In genomic region chr1:204451352-204452124, GRCh38 we compare ENCODE assay signal across 10 cellular contexts. TPM values are rescaled to one million over a fixed set of nuclear protein-coding genes. Genes with fewer than 3 reads are reported as not detected.
DNase-seq lines count a peak whose midpoint lies in the region; ATAC-seq and TF ChIP-seq lines count a peak whose summit lies in the region.
"Had no signal": no experiment of that assay in that cellular context is flagged by ENCODE, and none has a peak within 500 bp of the region (broad histone marks: within the 10 kb centered on the region; RNA-seq: fewer than 3 reads in every experiment).

No MANE protein-coding gene starts in this region.

- TF ChIP-seq CTCF in GM12865 (IDR thresholded peaks at IDR 0.05; ENCODE audit: insufficient read depth, low read depth, low read length, missing control alignments) (no peak), activated B cell treated with CpG ODN at 0.5 μM for 24 hours (IDR thresholded peaks at IDR 0.05) (no peak), right atrium auricular region (IDR thresholded peaks at IDR 0.05) (no peak), spleen (IDR thresholded peaks at IDR 0.05 in 8 of 11, conservative IDR thresholded peaks at IDR 0.05 in 3 of 11) (no peak)

- no peak for ATAC-seq in activated B cell treated with CpG ODN at 0.5 μM for 24 hours (ENCODE audit: low read depth)
- ATAC-seq in HG03520 (IDR thresholded peaks at IDR 0.05; ENCODE audit: unreplicated experiment), result no peak
- ATAC-seq in GM21423 (IDR thresholded peaks at IDR 0.05; ENCODE audit: unreplicated experiment), result no peak
- ATAC-seq in HG02970 (IDR thresholded peaks at IDR 0.05; ENCODE audit: low FRiP score, unreplicated experiment), result no peak

- no peaks in the 10 kb centered on the region for H3K27me3 Mint-ChIP-seq in activated B cell treated with CpG ODN at 0.5 μM for 24 hours

- CTCF ChIA-PET in activated B cell treated with CpG ODN at 0.5 μM for 24 hours (lab: Charles Lee), result interaction anchor here (1.0 to 28.1 kb wide), 3 partner anchors 20 to 49 kb away, joined by 4 to 1006 read pairs (median 5); partner anchors contain the start of gene PIK3C2B

- H3K9me3 ChIP-seq in right atrium auricular region (no peaks in the 10 kb centered on the region), spleen (no peaks in the 10 kb centered on the region)

- H3K4me3 ChIP-seq in GM12865 (ENCODE audit: low read depth, low read length) (no peak overlapping the region), right atrium auricular region (no peak overlapping the region), spleen (no peak overlapping the region)

- TF ChIP-seq POLR2A in spleen (IDR thresholded peaks at IDR 0.05), result no peak

- peaks cover 95% of the 10 kb centered on the region for H3K4me1 Mint-ChIP-seq in activated B cell treated with CpG ODN at 0.5 μM for 24 hours

- peak overlapping the region; percentile 38 for H3K4me3 Mint-ChIP-seq in activated B cell treated with CpG ODN at 0.5 μM for 24 hours

- POLR2A ChIA-PET in activated B cell treated with CpG ODN at 0.5 μM for 24 hours (lab: Charles Lee), result interaction anchor here (0.7 to 13.8 kb wide), 12 partner anchors 10 to 61 kb away, joined by 3 to 413 read pairs (median 13); partner anchors contain the start of gene PIK3C2B

- 69 to 82% (median 79%) methylated on average over 8 of the region's 8 CpGs for WGBS in spleen, 5 donors

- H3K36me3 ChIP-seq in right atrium auricular region (peaks cover 39% of the 10 kb centered on the region), spleen (peaks cover 0 to 93% (median 36%) of the 10 kb centered on the region in 6 donors)

- H3K27me3 ChIP-seq in right atrium auricular region (no peaks in the 10 kb centered on the region), spleen (replicated peaks in 1 of 7) (no peaks in the 10 kb centered on the region)

- intact Hi-C loops in activated B cell treated with CpG ODN at 0.5 μM for 24 hours (cut with micrococcal nuclease) (no loop called here), spleen (cut with DNase I; ENCODE audit: low total_unique reads) (no loop called here)

- H3K36me3 Mint-ChIP-seq in activated B cell treated with CpG ODN at 0.5 μM for 24 hours (ENCODE audit: low read depth), result peaks cover 77% of the 10 kb centered on the region

- no peaks in the 10 kb centered on the region for H3K9me3 Mint-ChIP-seq in activated B cell treated with CpG ODN at 0.5 μM for 24 hours

- DNase-seq in GM12865 (ENCODE audit: low read depth), result peak; percentile 38
- no peak for DNase-seq in activated B cell treated with CpG ODN at 0.5 μM for 24 hours
- no peak for DNase-seq in right atrium auricular region (ENCODE audit: low spot score)
- peak; percentile 10 for DNase-seq in spleen
- DNase-seq: midbrain, NCI-H510A, SW 1271 had no signal

- peaks cover 0 to 40% of the 10 kb centered on the region in 2 donors for H3K4me1 ChIP-seq in right atrium auricular region
- peaks cover 17 to 100% (median 67%) of the 10 kb centered on the region in 6 donors for H3K4me1 ChIP-seq in spleen

- peak overlapping the region; percentile 88 for H3K27ac Mint-ChIP-seq in activated B cell treated with CpG ODN at 0.5 μM for 24 hours

- H3K27ac ChIP-seq in right atrium auricular region, result peak overlapping the region; percentile 81 to 82
- peak overlapping the region in 3 of 8 donors; percentile 1 to 82 (median 78) for H3K27ac ChIP-seq in spleen

RNA-seq across cellular contexts. Expression of gene PPP1R15B, which starts 39.9 kb away (rescaled TPM):
- total RNA-seq in activated B cell treated with CpG ODN at 0.5 μM for 24 hours (60.4 and 70.6 TPM in 2 replicates), right atrium auricular region (10 to 100 TPM; 27.3 to 30.9 TPM), spleen (10 to 100 TPM; 46.3 to 73.1 (median 63.8) TPM)
- polyA plus RNA-seq in spleen, result 10 to 100 TPM; 10.8 to 17.2 (median 12.5) TPM

RNA-seq across cellular contexts. Expression of gene PIK3C2B, which starts 43.1 kb away (rescaled TPM):
- 127 and 151 TPM in 2 replicates for total RNA-seq in activated B cell treated with CpG ODN at 0.5 μM for 24 hours
- 10 to 100 TPM; 13.1 to 19.4 TPM for total RNA-seq in right atrium auricular region
- total RNA-seq in spleen, result 10 to 100 TPM; 45.8 to 72.2 (median 66.5) TPM
- polyA plus RNA-seq in spleen, result 10 to 100 TPM in 2 of 3 donors, 1 to 10 TPM in 1; 9.5 to 22.4 (median 10.8) TPM

Comparison
In these comparisons a context has a peak if more than half of its experiments do, and no peak if none do; other contexts are left out.
1. DNase-seq: peak in GM12865 (single experiment) and spleen (single experiment); none in activated B cell treated with CpG ODN at 0.5 μM for 24 hours (single experiment) and right atrium auricular region (single experiment).